ENCODE assay signal across 8 cellular contexts in the genomic region with DNA sequence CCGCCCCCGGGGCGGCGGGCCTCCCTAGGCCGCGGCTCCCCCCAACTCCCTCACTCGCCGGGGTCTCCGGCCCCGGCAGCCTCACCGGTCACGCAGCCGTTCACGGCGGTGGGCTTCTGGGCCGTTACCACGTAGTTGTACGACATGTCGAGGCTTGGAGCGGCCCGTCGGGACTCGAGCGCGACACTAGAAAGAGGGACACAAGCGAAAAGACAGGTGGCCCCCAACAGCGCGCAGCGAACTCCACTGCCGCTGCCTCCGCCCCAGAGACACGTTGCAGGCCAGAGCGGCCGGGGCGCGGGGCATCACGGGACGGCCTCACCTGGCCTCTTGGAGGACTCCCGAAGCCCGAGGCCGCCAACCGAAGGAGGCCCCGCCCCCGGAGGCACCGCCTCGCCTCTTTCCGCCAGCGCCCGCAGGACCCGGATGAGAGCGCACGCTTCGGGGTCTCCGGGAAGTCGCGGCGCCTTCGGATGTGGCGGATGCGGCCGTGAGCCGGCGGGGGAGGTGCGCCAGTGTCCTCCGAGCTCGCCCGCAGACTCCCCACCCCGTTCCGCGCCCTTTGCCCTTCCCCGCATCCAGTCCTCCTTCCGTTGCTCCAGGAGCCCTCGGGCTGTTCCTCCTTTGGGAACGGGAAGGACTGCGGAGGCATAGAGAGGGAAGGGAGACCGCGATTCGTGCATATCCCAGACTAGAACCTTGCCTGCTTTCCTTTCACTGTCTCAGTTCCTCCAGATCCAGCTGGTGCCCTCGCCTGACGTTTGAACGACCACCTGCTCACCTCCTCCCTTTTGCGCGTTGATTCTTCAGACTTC.
DNase-seq lines count a peak whose midpoint lies in the region; ATAC-seq lines count a peak whose summit lies in the region.

A gene (minus strand): TSS at position 283 of the 815 bp plus-strand sequence. CDS start 137 bp downstream, at position 146.
A gene with protein sequence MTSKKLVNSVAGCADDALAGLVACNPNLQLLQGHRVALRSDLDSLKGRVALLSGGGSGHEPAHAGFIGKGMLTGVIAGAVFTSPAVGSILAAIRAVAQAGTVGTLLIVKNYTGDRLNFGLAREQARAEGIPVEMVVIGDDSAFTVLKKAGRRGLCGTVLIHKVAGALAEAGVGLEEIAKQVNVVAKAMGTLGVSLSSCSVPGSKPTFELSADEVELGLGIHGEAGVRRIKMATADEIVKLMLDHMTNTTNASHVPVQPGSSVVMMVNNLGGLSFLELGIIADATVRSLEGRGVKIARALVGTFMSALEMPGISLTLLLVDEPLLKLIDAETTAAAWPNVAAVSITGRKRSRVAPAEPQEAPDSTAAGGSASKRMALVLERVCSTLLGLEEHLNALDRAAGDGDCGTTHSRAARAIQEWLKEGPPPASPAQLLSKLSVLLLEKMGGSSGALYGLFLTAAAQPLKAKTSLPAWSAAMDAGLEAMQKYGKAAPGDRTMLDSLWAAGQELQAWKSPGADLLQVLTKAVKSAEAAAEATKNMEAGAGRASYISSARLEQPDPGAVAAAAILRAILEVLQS (plus strand): TSS at position 406 of the 815 bp plus-strand sequence. CDS start 1,501 bp downstream, outside the sequence.

- ATAC-seq in GM21381 (IDR thresholded peaks at IDR 0.05; ENCODE audit: unreplicated experiment): peak; percentile 94
- peak; percentile 91 for ATAC-seq in effector memory CD8-positive, alpha-beta T cell (replicated peaks)
- peak; percentile 90 for ATAC-seq in memory B cell (ENCODE audit: low read depth)

- no peaks in the 10 kb centered on the region for H3K27me3 Mint-ChIP-seq in effector memory CD8-positive, alpha-beta T cell
- H3K27me3 Mint-ChIP-seq in memory B cell: no peaks in the 10 kb centered on the region

- no peaks in the 10 kb centered on the region for H3K9me3 Mint-ChIP-seq in effector memory CD8-positive, alpha-beta T cell
- H3K9me3 Mint-ChIP-seq in memory B cell: no peaks in the 10 kb centered on the region

- peak within 1 kb of the TSS; percentile 88 to 95 for H3K27ac Mint-ChIP-seq in effector memory CD8-positive, alpha-beta T cell
- peak within 1 kb of the TSS; percentile 95 for H3K27ac Mint-ChIP-seq in memory B cell

- H3K36me3 Mint-ChIP-seq in effector memory CD8-positive, alpha-beta T cell (ENCODE audit: insufficient read depth): peaks cover 44% of the 10 kb centered on the region
- peaks cover 8% of the 10 kb centered on the region for H3K36me3 Mint-ChIP-seq in memory B cell

- DNase-seq in COLO829 (ENCODE audit: low spot score) (peak; percentile 96), HUDEP-2 (lab: John Stamatoyannopoulos, UW; ENCODE audit: unreplicated experiment in 76 of 76) (peak in 74 of 76 experiments; percentile 45 to 95 (median 85)), NOMO-1 treated with dmso at 0.1 percent for 144 hours (lab: John Stamatoyannopoulos, UW; ENCODE audit: unreplicated experiment) (peak; percentile 92), memory B cell (ENCODE audit: low spot score in 2 of 2) (peak; percentile 74 to 79)
- peak; percentile 90 to 97 (median 94) for DNase-seq in activated CD8-positive, alpha-beta memory T cell treated with anti-CD3 and anti-CD28 coated beads for 48 hours (ENCODE audit: low read depth in 2 of 3, low spot score in 2 of 3)
- peak; percentile 96 to 97 (median 97) for DNase-seq in effector memory CD8-positive, alpha-beta T cell
- peak; percentile 95 for DNase-seq in stimulated activated CD8-positive, alpha-beta memory T cell treated with anti-CD3 and anti-CD28 coated beads, Interleukin-12 subunit alpha, Interleukin-12 subunit beta, amount 100 ng/mL, for 1 hour (ENCODE audit: low read depth)

- peaks cover 44 to 53% of the 10 kb centered on the region in 2 donors for H3K4me1 Mint-ChIP-seq in effector memory CD8-positive, alpha-beta T cell (ENCODE audit: low read depth in 2 of 2)
- H3K4me1 Mint-ChIP-seq in memory B cell: peaks cover 41% of the 10 kb centered on the region

- peak within 1 kb of the TSS; percentile 82 to 86 for H3K4me3 Mint-ChIP-seq in effector memory CD8-positive, alpha-beta T cell
- H3K4me3 Mint-ChIP-seq in memory B cell: peak within 1 kb of the TSS; percentile 95

Comparison
In these comparisons a context has a peak if more than half of its experiments do, and no peak if none do; other contexts are left out.
1. Peak in every context shown above with its lines: DNase-seq and ATAC-seq.